Comparison of ENCODE assay signal across 11 cellular contexts in the genomic region with DNA sequence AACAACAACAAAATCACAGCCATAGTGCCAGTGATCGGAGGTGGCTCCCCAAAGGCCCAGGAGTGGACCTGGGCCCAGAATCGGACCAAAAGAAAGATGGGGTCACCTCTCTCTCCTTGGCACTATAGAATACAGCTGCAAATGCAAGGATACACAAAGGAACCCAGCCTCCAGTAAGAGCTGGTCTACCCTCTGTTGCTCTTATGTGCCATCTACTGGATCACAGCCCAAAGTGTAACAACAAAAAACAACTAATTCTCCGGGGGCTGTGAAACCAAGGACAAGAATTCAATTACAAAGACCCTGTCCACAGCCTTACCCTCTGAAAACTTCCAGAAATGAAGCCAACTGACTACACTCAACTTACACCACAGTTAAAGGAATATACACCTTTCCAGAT. TPM values are rescaled to one million over a fixed set of nuclear protein-coding genes. Genes with fewer than 3 reads are reported as not detected.
DNase-seq lines count a peak whose midpoint lies in the region; ATAC-seq and TF ChIP-seq lines count a peak whose summit lies in the region.
"Had no signal": no experiment of that assay in that cellular context is flagged by ENCODE, and none has a peak within 500 bp of the region (broad histone marks: within the 10 kb centered on the region; RNA-seq: fewer than 3 reads in every experiment).

No MANE protein-coding gene starts in this region.

- intact Hi-C loops in left colon (cut with DNase I, micrococcal nuclease) (no loop called here), Right ventricle myocardium inferior (cut with DNase I) (no loop called here)

- TF ChIP-seq CTCF in GM12865 (IDR thresholded peaks at IDR 0.05; ENCODE audit: insufficient read depth, low read depth, low read length, missing control alignments) = peak; percentile 3
- TF ChIP-seq CTCF in WTC11 (IDR thresholded peaks at IDR 0.05) = no peak

- H3K36me3 Mint-ChIP-seq in WTC11 = peaks cover 8% of the 10 kb centered on the region; the same call in 1 of the 2 replicates
- H3K36me3 Mint-ChIP-seq: natural killer cell had no signal

- H3K27me3 Mint-ChIP-seq in WTC11 (ENCODE audit: low read depth) = no peaks in the 10 kb centered on the region

- POLR2A ChIA-PET in WTC11 (lab: Charles Lee) = interaction anchor here (0.6 kb wide), 1 partner anchor 681 kb away, joined by 3 read pairs; no protein-coding TSS in a partner anchor

- DNase-seq in GM12865 (ENCODE audit: low read depth) (no peak), WTC11 (ENCODE audit: low spot score) (no peak), left colon (no peak), activated T-cell treated with anti-CD3 and anti-CD28 coated beads for 4 hours (no peak), Right ventricle myocardium inferior (ENCODE audit: missing footprints) (no peak)
- peak; percentile 4 for DNase-seq in Jurkat, Clone E6-1 (ENCODE audit: low read depth, low spot score)
- DNase-seq: adrenal gland, natural killer cell had no signal

- no peak overlapping the region for H3K4me3 ChIP-seq in GM12865 (ENCODE audit: low read depth, low read length)
- no peak overlapping the region for H3K4me3 ChIP-seq in Jurkat, Clone E6-1 (ENCODE audit: low read length)
- H3K4me3 ChIP-seq: adrenal gland, thoracic aorta had no signal

- peak; percentile 94 for ATAC-seq in WTC11
- ATAC-seq in left colon = peak; percentile 63
- no peak for ATAC-seq in Right ventricle myocardium inferior
- no peak for ATAC-seq in GM18517 (IDR thresholded peaks at IDR 0.05; ENCODE audit: unreplicated experiment)
- ATAC-seq: natural killer cell had no signal

- no peak overlapping the region for H3K27ac Mint-ChIP-seq in WTC11
- H3K27ac Mint-ChIP-seq: natural killer cell had no signal

- peaks cover 12% of the 10 kb centered on the region for H3K4me1 Mint-ChIP-seq in WTC11

- no peak overlapping the region for H3K4me3 Mint-ChIP-seq in WTC11
- H3K4me3 Mint-ChIP-seq: natural killer cell had no signal

- H3K9me3 Mint-ChIP-seq in WTC11 = peaks cover 21% of the 10 kb centered on the region
- H3K9me3 Mint-ChIP-seq: natural killer cell had no signal

- CTCF ChIA-PET in WTC11 (lab: Charles Lee) = interaction anchor here (0.9 to 1.7 kb wide), 6 partner anchors 84 to 638 kb away, joined by 3 to 12 read pairs (median 4); no protein-coding TSS in a partner anchor

TF ChIP-seq in WTC11, 78 proteins besides CTCF, POLR2A, EP300 and RAD21:
- TF ChIP-seq, protein P1, sequence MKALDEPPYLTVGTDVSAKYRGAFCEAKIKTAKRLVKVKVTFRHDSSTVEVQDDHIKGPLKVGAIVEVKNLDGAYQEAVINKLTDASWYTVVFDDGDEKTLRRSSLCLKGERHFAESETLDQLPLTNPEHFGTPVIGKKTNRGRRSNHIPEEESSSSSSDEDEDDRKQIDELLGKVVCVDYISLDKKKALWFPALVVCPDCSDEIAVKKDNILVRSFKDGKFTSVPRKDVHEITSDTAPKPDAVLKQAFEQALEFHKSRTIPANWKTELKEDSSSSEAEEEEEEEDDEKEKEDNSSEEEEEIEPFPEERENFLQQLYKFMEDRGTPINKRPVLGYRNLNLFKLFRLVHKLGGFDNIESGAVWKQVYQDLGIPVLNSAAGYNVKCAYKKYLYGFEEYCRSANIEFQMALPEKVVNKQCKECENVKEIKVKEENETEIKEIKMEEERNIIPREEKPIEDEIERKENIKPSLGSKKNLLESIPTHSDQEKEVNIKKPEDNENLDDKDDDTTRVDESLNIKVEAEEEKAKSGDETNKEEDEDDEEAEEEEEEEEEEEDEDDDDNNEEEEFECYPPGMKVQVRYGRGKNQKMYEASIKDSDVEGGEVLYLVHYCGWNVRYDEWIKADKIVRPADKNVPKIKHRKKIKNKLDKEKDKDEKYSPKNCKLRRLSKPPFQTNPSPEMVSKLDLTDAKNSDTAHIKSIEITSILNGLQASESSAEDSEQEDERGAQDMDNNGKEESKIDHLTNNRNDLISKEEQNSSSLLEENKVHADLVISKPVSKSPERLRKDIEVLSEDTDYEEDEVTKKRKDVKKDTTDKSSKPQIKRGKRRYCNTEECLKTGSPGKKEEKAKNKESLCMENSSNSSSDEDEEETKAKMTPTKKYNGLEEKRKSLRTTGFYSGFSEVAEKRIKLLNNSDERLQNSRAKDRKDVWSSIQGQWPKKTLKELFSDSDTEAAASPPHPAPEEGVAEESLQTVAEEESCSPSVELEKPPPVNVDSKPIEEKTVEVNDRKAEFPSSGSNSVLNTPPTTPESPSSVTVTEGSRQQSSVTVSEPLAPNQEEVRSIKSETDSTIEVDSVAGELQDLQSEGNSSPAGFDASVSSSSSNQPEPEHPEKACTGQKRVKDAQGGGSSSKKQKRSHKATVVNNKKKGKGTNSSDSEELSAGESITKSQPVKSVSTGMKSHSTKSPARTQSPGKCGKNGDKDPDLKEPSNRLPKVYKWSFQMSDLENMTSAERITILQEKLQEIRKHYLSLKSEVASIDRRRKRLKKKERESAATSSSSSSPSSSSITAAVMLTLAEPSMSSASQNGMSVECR (CRISPR knock-in tag; IDR thresholded peaks at IDR 0.05; ENCODE audit: borderline replicate concordance) = no peak
- TF ChIP-seq, protein P2, sequence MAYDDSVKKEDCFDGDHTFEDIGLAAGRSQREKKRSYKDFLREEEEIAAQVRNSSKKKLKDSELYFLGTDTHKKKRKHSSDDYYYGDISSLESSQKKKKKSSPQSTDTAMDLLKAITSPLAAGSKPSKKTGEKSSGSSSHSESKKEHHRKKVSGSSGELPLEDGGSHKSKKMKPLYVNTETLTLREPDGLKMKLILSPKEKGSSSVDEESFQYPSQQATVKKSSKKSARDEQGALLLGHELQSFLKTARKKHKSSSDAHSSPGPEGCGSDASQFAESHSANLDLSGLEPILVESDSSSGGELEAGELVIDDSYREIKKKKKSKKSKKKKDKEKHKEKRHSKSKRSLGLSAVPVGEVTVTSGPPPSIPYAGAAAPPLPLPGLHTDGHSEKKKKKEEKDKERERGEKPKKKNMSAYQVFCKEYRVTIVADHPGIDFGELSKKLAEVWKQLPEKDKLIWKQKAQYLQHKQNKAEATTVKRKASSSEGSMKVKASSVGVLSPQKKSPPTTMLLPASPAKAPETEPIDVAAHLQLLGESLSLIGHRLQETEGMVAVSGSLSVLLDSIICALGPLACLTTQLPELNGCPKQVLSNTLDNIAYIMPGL (CRISPR knock-in tag; IDR thresholded peaks at IDR 0.05) = no peak
- TF ChIP-seq PRRX2 (CRISPR knock-in tag; IDR thresholded peaks at IDR 0.05) = no peak
- TF ChIP-seq, protein P3, sequence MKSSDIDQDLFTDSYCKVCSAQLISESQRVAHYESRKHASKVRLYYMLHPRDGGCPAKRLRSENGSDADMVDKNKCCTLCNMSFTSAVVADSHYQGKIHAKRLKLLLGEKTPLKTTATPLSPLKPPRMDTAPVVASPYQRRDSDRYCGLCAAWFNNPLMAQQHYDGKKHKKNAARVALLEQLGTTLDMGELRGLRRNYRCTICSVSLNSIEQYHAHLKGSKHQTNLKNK (CRISPR knock-in tag; IDR thresholded peaks at IDR 0.05) = no peak
- TF ChIP-seq NR2C2 (CRISPR knock-in tag; IDR thresholded peaks at IDR 0.05) = no peak
- TF ChIP-seq, protein P4, sequence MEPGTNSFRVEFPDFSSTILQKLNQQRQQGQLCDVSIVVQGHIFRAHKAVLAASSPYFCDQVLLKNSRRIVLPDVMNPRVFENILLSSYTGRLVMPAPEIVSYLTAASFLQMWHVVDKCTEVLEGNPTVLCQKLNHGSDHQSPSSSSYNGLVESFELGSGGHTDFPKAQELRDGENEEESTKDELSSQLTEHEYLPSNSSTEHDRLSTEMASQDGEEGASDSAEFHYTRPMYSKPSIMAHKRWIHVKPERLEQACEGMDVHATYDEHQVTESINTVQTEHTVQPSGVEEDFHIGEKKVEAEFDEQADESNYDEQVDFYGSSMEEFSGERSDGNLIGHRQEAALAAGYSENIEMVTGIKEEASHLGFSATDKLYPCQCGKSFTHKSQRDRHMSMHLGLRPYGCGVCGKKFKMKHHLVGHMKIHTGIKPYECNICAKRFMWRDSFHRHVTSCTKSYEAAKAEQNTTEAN (CRISPR knock-in tag; IDR thresholded peaks at IDR 0.05) = no peak
- TF ChIP-seq NR3C1 (CRISPR knock-in tag; conservative IDR thresholded peaks at IDR 0.05; ENCODE audit: low read depth) = no peak
- TF ChIP-seq FOXP1 (CRISPR knock-in tag; IDR thresholded peaks at IDR 0.05; ENCODE audit: borderline replicate concordance) = no peak
- TF ChIP-seq, protein P5, sequence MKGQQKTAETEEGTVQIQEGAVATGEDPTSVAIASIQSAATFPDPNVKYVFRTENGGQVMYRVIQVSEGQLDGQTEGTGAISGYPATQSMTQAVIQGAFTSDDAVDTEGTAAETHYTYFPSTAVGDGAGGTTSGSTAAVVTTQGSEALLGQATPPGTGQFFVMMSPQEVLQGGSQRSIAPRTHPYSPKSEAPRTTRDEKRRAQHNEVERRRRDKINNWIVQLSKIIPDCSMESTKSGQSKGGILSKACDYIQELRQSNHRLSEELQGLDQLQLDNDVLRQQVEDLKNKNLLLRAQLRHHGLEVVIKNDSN (CRISPR knock-in tag; IDR thresholded peaks at IDR 0.05) = no peak
- TF ChIP-seq TEAD1 (CRISPR knock-in tag; IDR thresholded peaks at IDR 0.05) = no peak
- TF ChIP-seq, protein P6, sequence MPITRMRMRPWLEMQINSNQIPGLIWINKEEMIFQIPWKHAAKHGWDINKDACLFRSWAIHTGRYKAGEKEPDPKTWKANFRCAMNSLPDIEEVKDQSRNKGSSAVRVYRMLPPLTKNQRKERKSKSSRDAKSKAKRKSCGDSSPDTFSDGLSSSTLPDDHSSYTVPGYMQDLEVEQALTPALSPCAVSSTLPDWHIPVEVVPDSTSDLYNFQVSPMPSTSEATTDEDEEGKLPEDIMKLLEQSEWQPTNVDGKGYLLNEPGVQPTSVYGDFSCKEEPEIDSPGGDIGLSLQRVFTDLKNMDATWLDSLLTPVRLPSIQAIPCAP (CRISPR knock-in tag; IDR thresholded peaks at IDR 0.05) = no peak
- no peak for TF ChIP-seq TEAD4 (CRISPR knock-in tag; IDR thresholded peaks at IDR 0.05)

RNA-seq across cellular contexts. Expression of a gene that starts 21.6 kb away (rescaled TPM):
- not detected for polyA plus RNA-seq in Jurkat, Clone E6-1 (2012; ENCODE audit: insufficient read depth, insufficient read length)
- total RNA-seq in WTC11 (2021) (not detected in 3 replicates), left colon (not detected), Right ventricle myocardium inferior (not detected)
- total RNA-seq: adrenal gland, frontal cortex, natural killer cell, thoracic aorta had no signal
- polyA plus RNA-seq: adrenal gland had no signal

RNA-seq across cellular contexts. Expression of a gene that starts 35.9 kb away (rescaled TPM):
- not detected for polyA plus RNA-seq in Jurkat, Clone E6-1 (2012; ENCODE audit: insufficient read depth, insufficient read length)
- total RNA-seq in WTC11 (2021) (not detected in 3 replicates), left colon (not detected), Right ventricle myocardium inferior (not detected)
- total RNA-seq: adrenal gland, frontal cortex, natural killer cell, thoracic aorta had no signal
- polyA plus RNA-seq: adrenal gland had no signal

RNA-seq across cellular contexts. Expression of a gene that starts 36.9 kb away (rescaled TPM):
- polyA plus RNA-seq in Jurkat, Clone E6-1 (2012; ENCODE audit: insufficient read depth, insufficient read length) = not detected
- total RNA-seq in WTC11 (2021) (not detected in 3 replicates), left colon (not detected), Right ventricle myocardium inferior (not detected)
- total RNA-seq: adrenal gland, frontal cortex, natural killer cell, thoracic aorta had no signal
- polyA plus RNA-seq: adrenal gland had no signal

RNA-seq across cellular contexts. Expression of a gene that starts 42.2 kb away (rescaled TPM):
- not detected for polyA plus RNA-seq in Jurkat, Clone E6-1 (2012; ENCODE audit: insufficient read depth, insufficient read length)
- total RNA-seq in WTC11 (2021) = not detected in 3 replicates
- total RNA-seq in left colon = not detected
- total RNA-seq in Right ventricle myocardium inferior = not detected
- total RNA-seq: adrenal gland, frontal cortex, natural killer cell, thoracic aorta had no signal
- polyA plus RNA-seq: adrenal gland had no signal

Comparison
In these comparisons a context has a peak if more than half of its experiments do, and no peak if none do; other contexts are left out.
1. ATAC-seq: peak in WTC11 (single experiment) and left colon (single experiment); none in Right ventricle myocardium inferior (single experiment) and GM18517 (single experiment).